Comparison of ENCODE assay signal across 28 cellular contexts in genomic region chr12:99138397-99138796, GRCh38.
"Had no signal": no experiment of that assay in that cellular context is flagged by ENCODE, and none has a peak within 500 bp of the region (broad histone marks: within the 10 kb centered on the region; RNA-seq: fewer than 3 reads in every experiment).

No MANE protein-coding gene starts in this region.

- H3K4me3 ChIP-seq: dorsolateral prefrontal cortex, lower lobe of right lung, ovary, psoas muscle, sigmoid colon, stomach, thoracic aorta, tibial nerve, upper lobe of right lung, uterus had no signal

- H3K36me3 ChIP-seq: lower lobe of right lung, ovary, sigmoid colon, stomach, thoracic aorta, tibial nerve, upper lobe of right lung, uterus had no signal

- H3K9me3 ChIP-seq: lower lobe of right lung, ovary, psoas muscle, sigmoid colon, stomach, thoracic aorta, tibial nerve, upper lobe of right lung, uterus had no signal

- H3K9me3 Mint-ChIP-seq: nephron progenitor cell had no signal

- H3K4me1 ChIP-seq: lower lobe of right lung, psoas muscle, sigmoid colon, stomach, tibial nerve, upper lobe of right lung, uterus had no signal

- H3K4me1 Mint-ChIP-seq: immature natural killer cell; naive thymus-derived CD8-positive, alpha-beta T cell; nephron progenitor cell; stimulated activated effector memory CD8-positive, alpha-beta T cell treated with anti-CD3 and anti-CD28 coated beads, Interleukin-12 subunit alpha, Interleukin-12 subunit beta, amount 100 ng/mL, for 72 hours had no signal

- H3K27me3 ChIP-seq: dorsolateral prefrontal cortex, ovary, sigmoid colon, stomach, tibial nerve, upper lobe of right lung, uterus had no signal

- H3K27ac Mint-ChIP-seq: immature natural killer cell; naive thymus-derived CD8-positive, alpha-beta T cell; nephron progenitor cell; stimulated activated effector memory CD8-positive, alpha-beta T cell treated with anti-CD3 and anti-CD28 coated beads, Interleukin-12 subunit alpha, Interleukin-12 subunit beta, amount 100 ng/mL, for 72 hours had no signal

- H3K36me3 Mint-ChIP-seq: immature natural killer cell; stimulated activated effector memory CD8-positive, alpha-beta T cell treated with anti-CD3 and anti-CD28 coated beads, Interleukin-12 subunit alpha, Interleukin-12 subunit beta, amount 100 ng/mL, for 72 hours had no signal

- FAIRE-seq: frontal cortex had no signal

- H3K4me3 Mint-ChIP-seq: immature natural killer cell; naive thymus-derived CD8-positive, alpha-beta T cell; nephron progenitor cell; stimulated activated effector memory CD8-positive, alpha-beta T cell treated with anti-CD3 and anti-CD28 coated beads, Interleukin-12 subunit alpha, Interleukin-12 subunit beta, amount 100 ng/mL, for 72 hours had no signal

- DNase-seq: cortex of kidney; dorsolateral prefrontal cortex; effector CD4-positive, alpha-beta T cell; hypothalamus; immature natural killer cell; islet precursor cell; kidney glomerular epithelial cell; left colon; left ventricle myocardium superior; lower lobe of right lung; naive thymus-derived CD8-positive, alpha-beta T cell; nephron progenitor cell; occipital lobe; ovary; posterior cingulate gyrus; psoas muscle; right cardiac atrium; sigmoid colon; stimulated activated CD4-positive, alpha-beta T cell treated with anti-CD3 and anti-CD28 coated beads, Interleukin-2, amount 100 ng/mL, for 24 hours; stimulated activated CD4-positive, alpha-beta T cell treated with anti-CD3 and anti-CD28 coated beads, Interleukin-4, amount 100 ng/mL, for 24 hours; stimulated activated naive CD4-positive, alpha-beta T cell treated with Interleukin-2 at 50 U/mL for 16 hours; stomach; upper lobe of right lung; uterus had no signal

- H3K27ac ChIP-seq: lower lobe of right lung, ovary, psoas muscle, sigmoid colon, stomach, thoracic aorta, tibial nerve, upper lobe of right lung, uterus had no signal
